Comparison of ENCODE assay signal across 8 cellular contexts in the genomic region with DNA sequence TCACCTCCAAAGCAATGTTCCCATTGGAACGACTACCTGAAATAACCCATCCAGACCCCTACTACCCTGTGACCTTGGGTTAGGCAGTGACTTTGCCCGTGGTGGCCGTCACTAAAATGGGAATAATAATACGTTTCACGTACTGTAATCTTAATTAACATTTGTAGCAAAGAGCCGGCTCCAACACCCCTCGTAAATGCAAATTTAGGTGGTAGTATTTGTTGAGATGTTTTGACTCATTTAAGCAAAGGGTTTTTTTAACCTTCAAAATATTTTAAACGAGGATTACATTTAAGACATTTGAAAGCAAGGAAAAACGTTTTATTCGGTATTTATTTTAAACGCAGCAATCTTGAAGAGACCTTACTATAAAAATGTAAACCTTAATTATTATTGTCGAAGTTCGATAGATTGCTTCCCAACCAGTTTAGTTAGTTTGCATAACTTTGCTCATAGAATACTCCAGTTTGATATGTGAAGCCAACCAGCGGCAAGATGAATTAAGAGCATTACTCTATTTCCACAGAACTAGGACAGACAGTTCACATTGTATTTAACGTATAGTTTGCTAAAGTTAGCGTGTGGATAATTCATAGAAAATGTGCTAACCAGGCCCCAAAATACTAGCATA. TPM values are rescaled to one million over a fixed set of nuclear protein-coding genes. Genes with fewer than 3 reads are reported as not detected.
A peak's percentile ranks its signal among the peaks of the same experiment; 100 is the strongest.
DNase-seq lines count a peak whose midpoint lies in the region; ATAC-seq and TF ChIP-seq lines count a peak whose summit lies in the region.

No MANE protein-coding gene starts in this region.

- H3K4me3 Mint-ChIP-seq in natural killer cell: peak overlapping the region; percentile 100

- no peak for ATAC-seq in natural killer cell

- intact Hi-C loops in natural killer cell (cut with micrococcal nuclease): loop anchor here (1.0 to 5.0 kb wide), 7 partner anchors 58 to 644 kb away; a partner anchor contains a TSS

- H3K27me3 Mint-ChIP-seq in natural killer cell (ENCODE audit: low read depth in 2 of 2): no peaks in the 10 kb centered on the region

- H3K4me3 ChIP-seq in duodenal mucosa (ENCODE audit: low read depth in 1 of 2, low read length in 2 of 2): peak overlapping the region; percentile 91 to 93

- TF ChIP-seq CTCF in natural killer cell (IDR thresholded peaks at IDR 0.05): no peak

- H3K9me3 ChIP-seq in duodenal mucosa (ENCODE audit: control insufficient read depth in 1 of 2, low read length in 2 of 2): no peaks in the 10 kb centered on the region

- H3K36me3 ChIP-seq in duodenal mucosa (ENCODE audit: control insufficient read depth in 1 of 2, insufficient read depth in 2 of 2, low read length in 2 of 2): no peaks in the 10 kb centered on the region

- DNase-seq in NCI-H510A treated with DMSO at 0.1 percent for 48 hours (lab: John Stamatoyannopoulos, UW) (peak; percentile 85), NCI-H510A (lab: John Stamatoyannopoulos, UW) (no peak), NCI-H526 (lab: John Stamatoyannopoulos, UW) (peak; percentile 65 to 69), natural killer cell (no peak), T1000 (lab: John Stamatoyannopoulos, UW) (no peak), EL (no peak), NCI-H187 (lab: John Stamatoyannopoulos, UW) (no peak)

- H3K9ac ChIP-seq in duodenal mucosa (ENCODE audit: low read depth in 1 of 2, low read length in 2 of 2): peak overlapping the region; percentile 67 to 93

- no peaks in the 10 kb centered on the region for H3K27me3 ChIP-seq in duodenal mucosa (ENCODE audit: control insufficient read depth in 1 of 2, insufficient read depth in 2 of 2, low read length in 2 of 2)

- H3K27ac ChIP-seq in duodenal mucosa (ENCODE audit: low read depth, low read length): peak overlapping the region; percentile 95

- H3K36me3 Mint-ChIP-seq in natural killer cell: peaks cover 6% of the 10 kb centered on the region

- H3K4me1 ChIP-seq in duodenal mucosa (ENCODE audit: control insufficient read depth in 1 of 2, insufficient read depth in 2 of 2, low read length in 2 of 2): peaks cover 20 to 29% of the 10 kb centered on the region in 2 donors

- peaks cover 51 to 59% of the 10 kb centered on the region in 2 donors for H3K4me1 Mint-ChIP-seq in natural killer cell

- peak overlapping the region; percentile 100 for H3K27ac Mint-ChIP-seq in natural killer cell

- H3K9me3 Mint-ChIP-seq in natural killer cell: no peaks in the 10 kb centered on the region

RNA-seq across cellular contexts. Expression of a gene that starts 1.4 kb away (rescaled TPM):
- 10 to 100 TPM; 75.2 to 95.7 (median 79.8) TPM for total RNA-seq in natural killer cell

Comparison
In these comparisons a context has a peak if more than half of its experiments do, and no peak if none do; other contexts are left out.
1. DNase-seq: peak in NCI-H510A treated with DMSO at 0.1 percent for 48 hours (single experiment) and NCI-H526 (2 of 2); none in NCI-H510A (single experiment), natural killer cell (single experiment), T1000 (single experiment), EL (single experiment) and NCI-H187 (0 of 2).